Comparison of ENCODE assay signal across 8 cellular contexts in the genomic region with DNA sequence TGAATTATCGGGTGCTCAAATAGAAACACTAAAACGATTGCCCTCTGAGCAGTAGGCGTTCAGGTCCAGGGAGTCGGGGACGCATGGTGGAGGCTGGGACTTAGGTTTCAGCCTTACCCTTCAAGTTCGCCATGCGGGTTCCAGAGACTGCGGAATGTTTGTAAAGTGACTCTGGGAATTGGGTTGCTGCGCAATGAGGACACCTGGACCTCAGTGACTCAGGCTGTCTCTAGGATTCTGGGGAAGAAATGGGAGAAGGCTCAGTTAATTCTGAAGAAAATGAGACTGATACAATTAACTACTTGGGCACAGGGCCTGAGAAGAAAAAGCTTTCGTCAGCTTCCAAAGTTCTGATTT. TPM values are rescaled to one million over a fixed set of nuclear protein-coding genes. Genes with fewer than 3 reads are reported as not detected.
DNase-seq lines count a peak whose midpoint lies in the region; ATAC-seq and TF ChIP-seq lines count a peak whose summit lies in the region.

No MANE protein-coding gene starts in this region.

- WGBS in adrenal gland, 4 donors = 46 to 60% (median 52%) methylated on average over 8 to 10 of the region's 10 CpGs

- no peak for TF ChIP-seq CTCF in adrenal gland (IDR thresholded peaks at IDR 0.05)

- H3K4me3 Mint-ChIP-seq in T-helper 1 cell treated with Interleukin-12 subunit alpha and Interleukin-12 subunit beta and Interleukin-4 antibody, amounts not matched to agents 30 μg/mL and 1 μg/mL, for 36 hours = peak overlapping the region; percentile 75
- peak overlapping the region; percentile 75 for H3K4me3 Mint-ChIP-seq in activated T-helper 2 cell treated with anti-CD3 and anti-CD28 coated beads, Interferon-gamma antibody, Interleukin-2, Interleukin-4, amounts not matched to agents 10 μg/mL and 5 μg/mL and 100 μg/mL, durations not matched to agents 14 hours and 24 hours and 36 hours (ENCODE audit: low read depth)

- H3K4me1 ChIP-seq in subcutaneous abdominal adipose tissue (ENCODE audit: control insufficient read depth in 5 of 5, insufficient read depth in 5 of 5, low read length in 5 of 5) = peaks cover 12 to 84% (median 59%) of the 10 kb centered on the region in 5 donors
- H3K4me1 ChIP-seq in adrenal gland (replicated peaks in 1 of 2) = peaks cover 3 to 42% of the 10 kb centered on the region in 2 donors

- no peak for ATAC-seq in GM21423 (IDR thresholded peaks at IDR 0.05; ENCODE audit: unreplicated experiment)

- peak overlapping the region; percentile 86 to 97 (median 93) for H3K9ac ChIP-seq in subcutaneous abdominal adipose tissue (ENCODE audit: low read length in 5 of 5)

- no peaks in the 10 kb centered on the region for H3K9me3 Mint-ChIP-seq in T-helper 1 cell treated with Interleukin-12 subunit alpha and Interleukin-12 subunit beta and Interleukin-4 antibody, amounts not matched to agents 30 μg/mL and 1 μg/mL, for 36 hours
- no peaks in the 10 kb centered on the region for H3K9me3 Mint-ChIP-seq in activated T-helper 2 cell treated with anti-CD3 and anti-CD28 coated beads, Interferon-gamma antibody, Interleukin-2, Interleukin-4, amounts not matched to agents 10 μg/mL and 5 μg/mL and 100 μg/mL, durations not matched to agents 14 hours and 24 hours and 36 hours

- no peak for TF ChIP-seq POLR2A in adrenal gland (IDR thresholded peaks at IDR 0.05)

- peaks cover 11% of the 10 kb centered on the region for H3K36me3 Mint-ChIP-seq in T-helper 1 cell treated with Interleukin-12 subunit alpha and Interleukin-12 subunit beta and Interleukin-4 antibody, amounts not matched to agents 30 μg/mL and 1 μg/mL, for 36 hours (ENCODE audit: low read depth)
- H3K36me3 Mint-ChIP-seq in activated T-helper 2 cell treated with anti-CD3 and anti-CD28 coated beads, Interferon-gamma antibody, Interleukin-2, Interleukin-4, amounts not matched to agents 10 μg/mL and 5 μg/mL and 100 μg/mL, durations not matched to agents 14 hours and 24 hours and 36 hours (ENCODE audit: low read depth) = peaks cover 23% of the 10 kb centered on the region

- H3K27me3 Mint-ChIP-seq in T-helper 1 cell treated with Interleukin-12 subunit alpha and Interleukin-12 subunit beta and Interleukin-4 antibody, amounts not matched to agents 30 μg/mL and 1 μg/mL, for 36 hours (ENCODE audit: low read depth) = peaks cover 34% of the 10 kb centered on the region
- peaks cover 17% of the 10 kb centered on the region for H3K27me3 Mint-ChIP-seq in activated T-helper 2 cell treated with anti-CD3 and anti-CD28 coated beads, Interferon-gamma antibody, Interleukin-2, Interleukin-4, amounts not matched to agents 10 μg/mL and 5 μg/mL and 100 μg/mL, durations not matched to agents 14 hours and 24 hours and 36 hours (ENCODE audit: low read depth)

- intact Hi-C loops in activated T-helper 2 cell treated with anti-CD3 and anti-CD28 coated beads, Interferon-gamma antibody, Interleukin-2, Interleukin-4, amounts not matched to agents 10 μg/mL and 5 μg/mL and 100 μg/mL, durations not matched to agents 14 hours and 24 hours and 36 hours (cut with micrococcal nuclease) = loop anchor here (2.0 kb wide), 1 partner anchor 61 kb away; a partner anchor contains a TSS
- intact Hi-C loops in adrenal gland (cut with DNase I) = loop anchor here in 1 of 2 donors (2.0 kb wide), 1 partner anchor 39 kb away; no protein-coding TSS in a partner anchor

- peak overlapping the region; percentile 99 for H3K27ac ChIP-seq in subcutaneous abdominal adipose tissue (ENCODE audit: low read depth, low read length)
- peak overlapping the region in 2 of 5 donors; percentile 86 to 94 for H3K27ac ChIP-seq in adrenal gland

- H3K36me3 ChIP-seq in subcutaneous abdominal adipose tissue (ENCODE audit: control insufficient read depth in 5 of 5, insufficient read depth in 5 of 5, low read length in 5 of 5) (peaks cover 0 to 16% (median 5%) of the 10 kb centered on the region in 5 donors), adrenal gland (replicated peaks in 1 of 2) (peaks cover 0 to 6% of the 10 kb centered on the region in 2 donors)

- H3K27me3 ChIP-seq in subcutaneous abdominal adipose tissue (ENCODE audit: control insufficient read depth in 5 of 5, insufficient read depth in 4 of 5, low read length in 5 of 5) (no peaks in the 10 kb centered on the region), adrenal gland (no peaks in the 10 kb centered on the region)

- H3K4me1 Mint-ChIP-seq in T-helper 1 cell treated with Interleukin-12 subunit alpha and Interleukin-12 subunit beta and Interleukin-4 antibody, amounts not matched to agents 30 μg/mL and 1 μg/mL, for 36 hours (ENCODE audit: low read depth) = peaks cover 33% of the 10 kb centered on the region
- peaks cover 30% of the 10 kb centered on the region for H3K4me1 Mint-ChIP-seq in activated T-helper 2 cell treated with anti-CD3 and anti-CD28 coated beads, Interferon-gamma antibody, Interleukin-2, Interleukin-4, amounts not matched to agents 10 μg/mL and 5 μg/mL and 100 μg/mL, durations not matched to agents 14 hours and 24 hours and 36 hours (ENCODE audit: low read depth)

- H3K4me3 ChIP-seq in subcutaneous abdominal adipose tissue (ENCODE audit: low read depth in 1 of 5, low read length in 5 of 5) (peak overlapping the region; percentile 83 to 96 (median 87)), adrenal gland (peak overlapping the region in 2 of 4 donors; percentile 33 to 80)

- DNase-seq in T-helper 1 cell = no peak
- no peak for DNase-seq in activated T-helper 2 cell treated with anti-CD3 and anti-CD28 coated beads, Interferon-gamma antibody, Interleukin-2, Interleukin-4, amounts not matched to agents 10 μg/mL and 5 μg/mL and 100 μg/mL, durations not matched to agents 14 hours and 24 hours and 36 hours (ENCODE audit: low spot score)
- peak; percentile 35 for DNase-seq in iPS-NIHi7 (ENCODE audit: extremely low spot score)
- no peak for DNase-seq in adrenal gland
- no peak for DNase-seq in OCI-M2 (lab: John Stamatoyannopoulos, UW; ENCODE audit: unreplicated experiment)

- H3K9me3 ChIP-seq in subcutaneous abdominal adipose tissue (ENCODE audit: control insufficient read depth in 5 of 5, low read length in 5 of 5) (no peaks in the 10 kb centered on the region), adrenal gland (replicated peaks in 1 of 3) (no peaks in the 10 kb centered on the region)

- no peak overlapping the region for H3K27ac Mint-ChIP-seq in T-helper 1 cell treated with Interleukin-12 subunit alpha and Interleukin-12 subunit beta and Interleukin-4 antibody, amounts not matched to agents 30 μg/mL and 1 μg/mL, for 36 hours
- no peak overlapping the region for H3K27ac Mint-ChIP-seq in activated T-helper 2 cell treated with anti-CD3 and anti-CD28 coated beads, Interferon-gamma antibody, Interleukin-2, Interleukin-4, amounts not matched to agents 10 μg/mL and 5 μg/mL and 100 μg/mL, durations not matched to agents 14 hours and 24 hours and 36 hours

RNA-seq across cellular contexts. Expression of a gene that starts 1.1 kb away (rescaled TPM):
- total RNA-seq in activated T-helper 2 cell treated with anti-CD3 and anti-CD28 coated beads, Interferon-gamma antibody, Interleukin-2, Interleukin-4, amounts not matched to agents 10 μg/mL and 5 μg/mL and 100 μg/mL, durations not matched to agents 14 hours and 24 hours and 36 hours = 14.8 and 18.7 TPM in 2 replicates
- 100 to 1,000 TPM in 5 of 8 donors, 10 to 100 TPM in 3; 44.3 to 248 (median 120) TPM for total RNA-seq in adrenal gland
- 100 to 1,000 TPM in 2 of 3 donors, 10 to 100 TPM in 1; 46.6 to 241 (median 174) TPM for polyA plus RNA-seq in adrenal gland
